ENCODE assay signal across 1 cellular context in the genomic region with DNA sequence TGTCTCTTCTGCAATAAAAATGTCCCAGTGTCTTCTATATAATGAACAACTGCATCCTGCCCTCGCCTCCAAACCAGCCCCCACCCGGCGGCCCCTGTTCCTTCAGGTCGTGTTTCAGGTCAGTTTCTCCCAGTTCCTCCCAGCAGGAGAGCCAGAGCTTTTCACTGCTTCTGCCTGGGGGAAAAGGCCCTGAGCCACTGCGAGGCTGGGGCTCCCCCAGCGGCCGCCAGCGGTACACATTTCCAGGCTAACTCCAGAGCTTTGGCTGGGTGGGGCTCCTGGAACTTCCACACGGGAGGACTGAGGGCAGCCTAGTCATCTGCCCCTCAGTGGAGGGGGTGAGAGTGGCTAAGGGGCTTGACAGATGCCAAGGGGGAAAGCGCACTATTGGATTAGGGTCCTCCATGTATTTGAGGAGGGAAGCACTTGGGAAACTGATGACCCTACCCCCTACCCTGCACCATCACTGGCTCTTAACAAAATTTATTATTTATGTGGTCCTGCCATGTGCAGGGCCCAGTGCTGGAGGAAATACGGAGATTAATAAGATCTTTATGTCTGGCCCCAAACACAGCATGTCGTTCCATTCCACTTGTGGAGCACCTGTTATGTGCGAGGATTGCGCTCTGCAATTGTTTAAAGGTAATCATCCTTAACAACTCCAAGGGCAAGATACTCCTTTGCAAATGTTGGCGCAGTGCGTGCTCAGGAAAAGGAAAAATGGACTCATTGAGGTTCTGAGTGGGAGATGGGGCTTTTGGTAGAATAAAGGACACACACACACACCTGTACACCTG.
A peak's percentile ranks its signal among the peaks of the same experiment; 100 is the strongest.
TF ChIP-seq lines count a peak whose summit lies in the region.

No MANE protein-coding gene starts in this region.

TF ChIP-seq in HEK293, 187 proteins besides CTCF, POLR2A, EP300 and RAD21 (continued from another document):
- TF ChIP-seq ZBTB17 (tag by site-specific recombination; IDR thresholded peaks at IDR 0.05) (peak; percentile 73), ZNF394 (tag by site-specific recombination; IDR thresholded peaks at IDR 0.05; ENCODE audit: borderline replicate concordance) (no peak), PRDM1 (tag by site-specific recombination; IDR thresholded peaks at IDR 0.05) (peak; percentile 74)
